18 cellular contexts compared by ENCODE assay signal in genomic region chr22:45999379-45999971, GRCh38. TPM values are rescaled to one million over a fixed set of nuclear protein-coding genes. Genes with fewer than 3 reads are reported as not detected.
A peak's percentile ranks its signal among the peaks of the same experiment; 100 is the strongest.
DNase-seq lines count a peak whose midpoint lies in the region; ATAC-seq and TF ChIP-seq lines count a peak whose summit lies in the region.
"Had no signal": no experiment of that assay in that cellular context is flagged by ENCODE, and none has a peak within 500 bp of the region (broad histone marks: within the 10 kb centered on the region; RNA-seq: fewer than 3 reads in every experiment).

No MANE protein-coding gene starts in this region.

- TF ChIP-seq CTCF in activated CD8-positive, alpha-beta T cell treated with anti-CD3 and anti-CD28 coated beads for 36 hours (IDR thresholded peaks at IDR 0.05): no peak
- no peak for TF ChIP-seq CTCF in endothelial cell (IDR thresholded peaks at IDR 0.05; ENCODE audit: unreplicated experiment)
- TF ChIP-seq CTCF in PC-9 (conservative IDR thresholded peaks at IDR 0.05): no peak

- peaks cover 7% of the 10 kb centered on the region for H3F3A ChIP-seq in PC-9 (ENCODE audit: insufficient read depth, low read depth)

- H3K4me2 ChIP-seq in PC-9: no peak overlapping the region

- H4K20me1 ChIP-seq in PC-9 (ENCODE audit: insufficient read depth): no peaks in the 10 kb centered on the region

- H3K27me3 ChIP-seq in skeletal muscle tissue (ENCODE audit: control insufficient read depth in 3 of 3, insufficient read depth in 3 of 3, low read length in 3 of 3): no peaks in the 10 kb centered on the region
- no peaks in the 10 kb centered on the region for H3K27me3 ChIP-seq in PC-9 (ENCODE audit: insufficient read depth, low read depth)

- H3K27ac Mint-ChIP-seq in activated CD8-positive, alpha-beta T cell treated with anti-CD3 and anti-CD28 coated beads for 36 hours: no peak overlapping the region
- no peak overlapping the region for H3K27ac Mint-ChIP-seq in activated CD8-positive, alpha-beta T cell treated with anti-CD3 and anti-CD28 coated beads, Interleukin-2, amount 10 ng/mL, durations not matched to agents 7 days and 5 days
- H3K27ac Mint-ChIP-seq in endothelial cell (ENCODE audit: unreplicated experiment): peak overlapping the region; percentile 58
- H3K27ac Mint-ChIP-seq in activated T-helper 2 cell treated with anti-CD3 and anti-CD28 coated beads, Interferon-gamma antibody, Interleukin-2, Interleukin-4, amounts not matched to agents 10 μg/mL and 5 μg/mL and 100 μg/mL, durations not matched to agents 14 hours and 24 hours and 36 hours: no peak overlapping the region
- H3K27ac Mint-ChIP-seq: activated CD8-positive, alpha-beta memory T cell treated with anti-CD3 and anti-CD28 coated beads, Interleukin-2, amount 10 ng/mL, durations not matched to agents 7 days and 5 days; progenitor cell of endocrine pancreas had no signal

- peaks cover 8% of the 10 kb centered on the region for H3K4me1 Mint-ChIP-seq in activated CD8-positive, alpha-beta T cell treated with anti-CD3 and anti-CD28 coated beads for 36 hours (ENCODE audit: low read depth)
- H3K4me1 Mint-ChIP-seq in activated CD8-positive, alpha-beta T cell treated with anti-CD3 and anti-CD28 coated beads, Interleukin-2, amount 10 ng/mL, durations not matched to agents 7 days and 5 days (ENCODE audit: low read depth): peaks cover 27% of the 10 kb centered on the region
- H3K4me1 Mint-ChIP-seq in endothelial cell (ENCODE audit: unreplicated experiment): peaks cover 2% of the 10 kb centered on the region
- H3K4me1 Mint-ChIP-seq in activated T-helper 2 cell treated with anti-CD3 and anti-CD28 coated beads, Interferon-gamma antibody, Interleukin-2, Interleukin-4, amounts not matched to agents 10 μg/mL and 5 μg/mL and 100 μg/mL, durations not matched to agents 14 hours and 24 hours and 36 hours (ENCODE audit: low read depth): peaks cover 2% of the 10 kb centered on the region

- H3K4me3 ChIP-seq in skeletal muscle tissue (ENCODE audit: low read length in 3 of 3): no peak overlapping the region
- H3K4me3 ChIP-seq in PC-9: no peak overlapping the region

- no peaks in the 10 kb centered on the region for H3K9me3 Mint-ChIP-seq in activated CD8-positive, alpha-beta T cell treated with anti-CD3 and anti-CD28 coated beads for 36 hours
- H3K9me3 Mint-ChIP-seq in activated CD8-positive, alpha-beta T cell treated with anti-CD3 and anti-CD28 coated beads, Interleukin-2, amount 10 ng/mL, durations not matched to agents 7 days and 5 days (ENCODE audit: insufficient read depth): no peaks in the 10 kb centered on the region
- no peaks in the 10 kb centered on the region for H3K9me3 Mint-ChIP-seq in endothelial cell (ENCODE audit: unreplicated experiment)
- H3K9me3 Mint-ChIP-seq in activated T-helper 2 cell treated with anti-CD3 and anti-CD28 coated beads, Interferon-gamma antibody, Interleukin-2, Interleukin-4, amounts not matched to agents 10 μg/mL and 5 μg/mL and 100 μg/mL, durations not matched to agents 14 hours and 24 hours and 36 hours: no peaks in the 10 kb centered on the region
- H3K9me3 Mint-ChIP-seq: IgD-negative memory B cell had no signal

- H3K9me2 ChIP-seq in PC-9 (ENCODE audit: insufficient read depth): no peaks in the 10 kb centered on the region

- H3K36me3 ChIP-seq in skeletal muscle tissue (ENCODE audit: control insufficient read depth in 3 of 3, insufficient read depth in 3 of 3, low read length in 3 of 3): no peaks in the 10 kb centered on the region
- H3K36me3 ChIP-seq in PC-9 (ENCODE audit: low read depth): no peaks in the 10 kb centered on the region

- peak; percentile 0 for DNase-seq in activated CD8-positive, alpha-beta T cell treated with anti-CD3 and anti-CD28 coated beads for 36 hours
- no peak for DNase-seq in activated CD8-positive, alpha-beta T cell treated with anti-CD3 and anti-CD28 coated beads, Interleukin-2, amount 10 ng/mL, durations not matched to agents 7 days and 5 days
- peak; percentile 74 for DNase-seq in NCI-H345 treated with DMSO at 0.1 percent for 48 hours (lab: John Stamatoyannopoulos, UW; ENCODE audit: unreplicated experiment)
- DNase-seq in endothelial cell (ENCODE audit: low spot score): no peak
- no peak for DNase-seq in activated T-helper 2 cell treated with anti-CD3 and anti-CD28 coated beads, Interferon-gamma antibody, Interleukin-2, Interleukin-4, amounts not matched to agents 10 μg/mL and 5 μg/mL and 100 μg/mL, durations not matched to agents 14 hours and 24 hours and 36 hours (ENCODE audit: low spot score)
- DNase-seq in activated effector memory CD4-positive, alpha-beta T cell treated with Interleukin-2 at 50 U/mL for 16 hours: no peak
- DNase-seq in PC-9: no peak
- DNase-seq: activated CD4-positive, CD25-positive, alpha-beta regulatory T cell; activated CD8-positive, alpha-beta memory T cell treated with anti-CD3 and anti-CD28 coated beads, Interleukin-2, amount 10 ng/mL, durations not matched to agents 7 days and 5 days; activated naive CD4-positive, alpha-beta T cell; effector memory CD4-positive, alpha-beta T cell; hypothalamus; NCI-H526 treated with DMSO at 0.1 percent for 48 hours; T-helper 2 cell had no signal

- no peaks in the 10 kb centered on the region for H3K9me3 ChIP-seq in skeletal muscle tissue (ENCODE audit: control insufficient read depth in 3 of 3, low read length in 3 of 3)
- H3K9me3 ChIP-seq in PC-9 (ENCODE audit: insufficient read depth, low read depth): no peaks in the 10 kb centered on the region

- BruUV-seq in PC-9 (replicated peaks; lab: Mats Ljungman, UMichigan): no TSS peak

- intact Hi-C loops in activated CD8-positive, alpha-beta T cell treated with anti-CD3 and anti-CD28 coated beads for 36 hours (cut with micrococcal nuclease): no loop called here
- intact Hi-C loops in activated T-helper 2 cell treated with anti-CD3 and anti-CD28 coated beads, Interferon-gamma antibody, Interleukin-2, Interleukin-4, amounts not matched to agents 10 μg/mL and 5 μg/mL and 100 μg/mL, durations not matched to agents 14 hours and 24 hours and 36 hours (cut with micrococcal nuclease): no loop called here
- intact Hi-C loops in PC-9 (cut with micrococcal nuclease; ENCODE audit: unreplicated experiment): loop anchor here (5.0 kb wide), 2 partner anchors 38 to 313 kb away; no protein-coding TSS in a partner anchor

- no peak overlapping the region for H2AFZ ChIP-seq in PC-9

- peak overlapping the region; percentile 10 for H3K27ac ChIP-seq in skeletal muscle tissue (ENCODE audit: low read depth, low read length)
- no peak overlapping the region for H3K27ac ChIP-seq in PC-9

- H3K36me3 Mint-ChIP-seq in activated CD8-positive, alpha-beta T cell treated with anti-CD3 and anti-CD28 coated beads for 36 hours (ENCODE audit: low read depth): no peaks in the 10 kb centered on the region
- no peaks in the 10 kb centered on the region for H3K36me3 Mint-ChIP-seq in activated CD8-positive, alpha-beta T cell treated with anti-CD3 and anti-CD28 coated beads, Interleukin-2, amount 10 ng/mL, durations not matched to agents 7 days and 5 days (ENCODE audit: low read depth)
- H3K36me3 Mint-ChIP-seq in endothelial cell (ENCODE audit: low read depth, unreplicated experiment): no peaks in the 10 kb centered on the region
- H3K36me3 Mint-ChIP-seq in activated T-helper 2 cell treated with anti-CD3 and anti-CD28 coated beads, Interferon-gamma antibody, Interleukin-2, Interleukin-4, amounts not matched to agents 10 μg/mL and 5 μg/mL and 100 μg/mL, durations not matched to agents 14 hours and 24 hours and 36 hours (ENCODE audit: low read depth): no peaks in the 10 kb centered on the region
- H3K36me3 Mint-ChIP-seq: activated CD8-positive, alpha-beta memory T cell treated with anti-CD3 and anti-CD28 coated beads, Interleukin-2, amount 10 ng/mL, durations not matched to agents 7 days and 5 days; IgD-negative memory B cell had no signal

- POLR2A ChIA-PET in activated CD8-positive, alpha-beta T cell treated with anti-CD3 and anti-CD28 coated beads for 36 hours (lab: Charles Lee): no interaction called here
- POLR2A ChIA-PET in activated CD8-positive, alpha-beta T cell treated with anti-CD3 and anti-CD28 coated beads, Interleukin-2, amount 10 ng/mL, durations not matched to agents 7 days and 5 days (lab: Charles Lee): interaction anchor here (1.1 kb wide), 1 partner anchor 9 kb away, joined by 3 read pairs; no protein-coding TSS in a partner anchor
- POLR2A ChIA-PET in PC-9 (lab: Charles Lee; ENCODE audit: unreplicated experiment): no interaction called here

- no peaks in the 10 kb centered on the region for H3K79me2 ChIP-seq in PC-9 (ENCODE audit: low read depth)

- no peak overlapping the region for H3K9ac ChIP-seq in skeletal muscle tissue (ENCODE audit: low read depth in 1 of 3, low read length in 3 of 3)

- no peak overlapping the region for H3K4me3 Mint-ChIP-seq in activated CD8-positive, alpha-beta T cell treated with anti-CD3 and anti-CD28 coated beads for 36 hours
- H3K4me3 Mint-ChIP-seq in activated CD8-positive, alpha-beta T cell treated with anti-CD3 and anti-CD28 coated beads, Interleukin-2, amount 10 ng/mL, durations not matched to agents 7 days and 5 days: no peak overlapping the region
- H3K4me3 Mint-ChIP-seq in endothelial cell (ENCODE audit: unreplicated experiment): no peak overlapping the region
- H3K4me3 Mint-ChIP-seq in activated T-helper 2 cell treated with anti-CD3 and anti-CD28 coated beads, Interferon-gamma antibody, Interleukin-2, Interleukin-4, amounts not matched to agents 10 μg/mL and 5 μg/mL and 100 μg/mL, durations not matched to agents 14 hours and 24 hours and 36 hours (ENCODE audit: low read depth): no peak overlapping the region
- H3K4me3 Mint-ChIP-seq: activated CD8-positive, alpha-beta memory T cell treated with anti-CD3 and anti-CD28 coated beads, Interleukin-2, amount 10 ng/mL, durations not matched to agents 7 days and 5 days had no signal

- ATAC-seq in activated CD8-positive, alpha-beta T cell treated with anti-CD3 and anti-CD28 coated beads for 36 hours: no peak
- ATAC-seq in activated CD8-positive, alpha-beta T cell treated with anti-CD3 and anti-CD28 coated beads, Interleukin-2, amount 10 ng/mL, durations not matched to agents 7 days and 5 days: no peak
- ATAC-seq: activated CD8-positive, alpha-beta memory T cell treated with anti-CD3 and anti-CD28 coated beads, Interleukin-2, amount 10 ng/mL, durations not matched to agents 7 days and 5 days had no signal

- H3K4me1 ChIP-seq in skeletal muscle tissue (ENCODE audit: control insufficient read depth in 3 of 3, insufficient read depth in 3 of 3, low read length in 3 of 3) (peaks cover 68 to 83% (median 73%) of the 10 kb centered on the region in 3 donors), PC-9 (replicated peaks; ENCODE audit: insufficient read depth) (peaks cover 14% of the 10 kb centered on the region)

- H3K27me3 Mint-ChIP-seq in activated CD8-positive, alpha-beta T cell treated with anti-CD3 and anti-CD28 coated beads for 36 hours: peaks cover 2% of the 10 kb centered on the region
- H3K27me3 Mint-ChIP-seq in activated CD8-positive, alpha-beta T cell treated with anti-CD3 and anti-CD28 coated beads, Interleukin-2, amount 10 ng/mL, durations not matched to agents 7 days and 5 days (ENCODE audit: low read depth): no peaks in the 10 kb centered on the region
- peaks cover 7% of the 10 kb centered on the region for H3K27me3 Mint-ChIP-seq in endothelial cell (ENCODE audit: unreplicated experiment)
- peaks cover 2% of the 10 kb centered on the region for H3K27me3 Mint-ChIP-seq in activated T-helper 2 cell treated with anti-CD3 and anti-CD28 coated beads, Interferon-gamma antibody, Interleukin-2, Interleukin-4, amounts not matched to agents 10 μg/mL and 5 μg/mL and 100 μg/mL, durations not matched to agents 14 hours and 24 hours and 36 hours (ENCODE audit: low read depth)
- H3K27me3 Mint-ChIP-seq: activated CD8-positive, alpha-beta memory T cell treated with anti-CD3 and anti-CD28 coated beads, Interleukin-2, amount 10 ng/mL, durations not matched to agents 7 days and 5 days had no signal

- CTCF ChIA-PET in activated CD8-positive, alpha-beta T cell treated with anti-CD3 and anti-CD28 coated beads for 36 hours (lab: Charles Lee): interaction anchor here (1.2 kb wide), 1 partner anchor 117 kb away, joined by 7 read pairs; no protein-coding TSS in a partner anchor
- CTCF ChIA-PET in activated CD8-positive, alpha-beta T cell treated with anti-CD3 and anti-CD28 coated beads, Interleukin-2, amount 10 ng/mL, durations not matched to agents 7 days and 5 days (lab: Charles Lee): no interaction called here
- CTCF ChIA-PET in PC-9 (lab: Charles Lee): no interaction called here

RNA-seq across cellular contexts. Expression of gene WNT7B, which starts 22.5 kb away (rescaled TPM):
- not detected for total RNA-seq in activated CD8-positive, alpha-beta T cell treated with anti-CD3 and anti-CD28 coated beads for 36 hours
- not detected for total RNA-seq in activated CD8-positive, alpha-beta T cell treated with anti-CD3 and anti-CD28 coated beads, Interleukin-2, amount 10 ng/mL, durations not matched to agents 7 days and 5 days
- not detected for total RNA-seq in endothelial cell (ENCODE audit: unreplicated experiment)
- total RNA-seq in skeletal muscle tissue: not detected
- total RNA-seq in activated T-helper 2 cell treated with anti-CD3 and anti-CD28 coated beads, Interferon-gamma antibody, Interleukin-2, Interleukin-4, amounts not matched to agents 10 μg/mL and 5 μg/mL and 100 μg/mL, durations not matched to agents 14 hours and 24 hours and 36 hours: not detected in 2 replicates
- total RNA-seq in PC-9 (2021): 66.9 and 75.5 TPM in 2 replicates
- total RNA-seq: activated CD8-positive, alpha-beta memory T cell treated with anti-CD3 and anti-CD28 coated beads, Interleukin-2, amount 10 ng/mL, durations not matched to agents 7 days and 5 days; myocyte had no signal

Comparison
In these comparisons a context has a peak if more than half of its experiments do, and no peak if none do; other contexts are left out.
1. DNase-seq: peak in activated CD8-positive, alpha-beta T cell treated with anti-CD3 and anti-CD28 coated beads for 36 hours (single experiment) and NCI-H345 treated with DMSO at 0.1 percent for 48 hours (single experiment); none in activated CD8-positive, alpha-beta T cell treated with anti-CD3 and anti-CD28 coated beads, Interleukin-2, amount 10 ng/mL, durations not matched to agents 7 days and 5 days (single experiment), endothelial cell (single experiment), activated T-helper 2 cell treated with anti-CD3 and anti-CD28 coated beads, Interferon-gamma antibody, Interleukin-2, Interleukin-4, amounts not matched to agents 10 μg/mL and 5 μg/mL and 100 μg/mL, durations not matched to agents 14 hours and 24 hours and 36 hours (single experiment), activated effector memory CD4-positive, alpha-beta T cell treated with Interleukin-2 at 50 U/mL for 16 hours (single experiment) and PC-9 (0 of 2).
2. RNA of gene WNT7B, which starts 22.5 kb away (total RNA-seq): 66.9 to 75.5 TPM in PC-9; not detected in activated CD8-positive, alpha-beta T cell treated with anti-CD3 and anti-CD28 coated beads, Interleukin-2, amount 10 ng/mL, durations not matched to agents 7 days and 5 days, not detected in activated CD8-positive, alpha-beta T cell treated with anti-CD3 and anti-CD28 coated beads for 36 hours, not detected in endothelial cell (single experiment), not detected in skeletal muscle tissue (single experiment) and not detected in activated T-helper 2 cell treated with anti-CD3 and anti-CD28 coated beads, Interferon-gamma antibody, Interleukin-2, Interleukin-4, amounts not matched to agents 10 μg/mL and 5 μg/mL and 100 μg/mL, durations not matched to agents 14 hours and 24 hours and 36 hours; every median in the first group is over 10 times any median in the second.